In genomic region chr15:34773013-34773412, GRCh38 we compare ENCODE assay signal across 29 cellular contexts. TPM values are rescaled to one million over a fixed set of nuclear protein-coding genes. Genes with fewer than 3 reads are reported as not detected.
"Had no signal": no experiment of that assay in that cellular context is flagged by ENCODE, and none has a peak within 500 bp of the region (broad histone marks: within the 10 kb centered on the region; RNA-seq: fewer than 3 reads in every experiment).

No MANE protein-coding gene starts in this region.

- H3K4me1 ChIP-seq: ascending aorta, SJSA1 had no signal

- H3K27ac ChIP-seq: ascending aorta, cardiac muscle cell, SJSA1 had no signal

- ATAC-seq: activated CD8-positive, alpha-beta T cell treated with anti-CD3 and anti-CD28 coated beads for 36 hours; Panc1 had no signal

- H3K9ac ChIP-seq: SK-N-SH had no signal

- H3K27me3 ChIP-seq: ascending aorta, cardiac muscle cell had no signal

- H3K36me3 Mint-ChIP-seq: activated naive CD4-positive, alpha-beta T cell treated with anti-CD3 and anti-CD28 coated beads, Interleukin-2, amount 50 U/mL, for 24 hours; activated naive CD8-positive, alpha-beta T cell treated with anti-CD3 and anti-CD28 coated beads, Interleukin-2, amount 10 ng/mL, durations not matched to agents 7 days and 5 days had no signal

- H3K9me3 ChIP-seq: ascending aorta, SJSA1, SK-N-SH had no signal

- H3K4me3 Mint-ChIP-seq: activated CD4-positive, alpha-beta T cell treated with anti-CD3 and anti-CD28 coated beads, Interleukin-2, amount 10 ng/mL, durations not matched to agents 24 days and 14 days; activated CD8-positive, alpha-beta T cell treated with anti-CD3 and anti-CD28 coated beads for 36 hours; activated naive CD4-positive, alpha-beta T cell treated with anti-CD3 and anti-CD28 coated beads, Interleukin-2, amount 50 U/mL, for 24 hours; activated naive CD8-positive, alpha-beta T cell treated with anti-CD3 and anti-CD28 coated beads, Interleukin-2, amount 10 ng/mL, durations not matched to agents 7 days and 5 days; central memory CD8-positive, alpha-beta T cell; T-helper 1 cell treated with Interleukin-12 subunit alpha and Interleukin-12 subunit beta and Interleukin-4 antibody, amounts not matched to agents 30 μg/mL and 1 μg/mL, for 36 hours; T-helper 2 cell treated with Interferon-gamma antibody and Interleukin-4, amounts not matched to agents 5 μg/mL and 100 μg/mL, for 36 hours had no signal

- H3K36me3 ChIP-seq: ascending aorta, cardiac muscle cell, SJSA1 had no signal

- H3K4me3 ChIP-seq: ascending aorta, cardiac muscle cell, SJSA1 had no signal

- H3K9me3 Mint-ChIP-seq: activated CD4-positive, alpha-beta T cell treated with anti-CD3 and anti-CD28 coated beads, Interleukin-2, amount 10 ng/mL, durations not matched to agents 24 days and 14 days; activated CD8-positive, alpha-beta T cell treated with anti-CD3 and anti-CD28 coated beads for 36 hours; activated naive CD4-positive, alpha-beta T cell treated with anti-CD3 and anti-CD28 coated beads, Interleukin-2, amount 50 U/mL, for 24 hours; activated naive CD8-positive, alpha-beta T cell treated with anti-CD3 and anti-CD28 coated beads, Interleukin-2, amount 10 ng/mL, durations not matched to agents 7 days and 5 days; activated T-helper 2 cell treated with anti-CD3 and anti-CD28 coated beads, Interferon-gamma antibody, Interleukin-2, Interleukin-4, amounts not matched to agents 10 μg/mL and 5 μg/mL and 100 μg/mL, durations not matched to agents 14 hours and 24 hours and 36 hours; central memory CD8-positive, alpha-beta T cell; T-helper 1 cell treated with Interleukin-12 subunit alpha and Interleukin-12 subunit beta and Interleukin-4 antibody, amounts not matched to agents 30 μg/mL and 1 μg/mL, for 36 hours; T-helper 2 cell treated with Interferon-gamma antibody and Interleukin-4, amounts not matched to agents 5 μg/mL and 100 μg/mL, for 36 hours had no signal

- H3K27ac Mint-ChIP-seq: activated CD4-positive, alpha-beta T cell treated with anti-CD3 and anti-CD28 coated beads, Interleukin-2, amount 10 ng/mL, durations not matched to agents 24 days and 14 days; activated CD8-positive, alpha-beta T cell treated with anti-CD3 and anti-CD28 coated beads for 36 hours; activated naive CD4-positive, alpha-beta T cell treated with anti-CD3 and anti-CD28 coated beads, Interleukin-2, amount 50 U/mL, for 24 hours; activated naive CD8-positive, alpha-beta T cell treated with anti-CD3 and anti-CD28 coated beads, Interleukin-2, amount 10 ng/mL, durations not matched to agents 7 days and 5 days; activated T-helper 2 cell treated with anti-CD3 and anti-CD28 coated beads, Interferon-gamma antibody, Interleukin-2, Interleukin-4, amounts not matched to agents 10 μg/mL and 5 μg/mL and 100 μg/mL, durations not matched to agents 14 hours and 24 hours and 36 hours; T-helper 1 cell treated with Interleukin-12 subunit alpha and Interleukin-12 subunit beta and Interleukin-4 antibody, amounts not matched to agents 30 μg/mL and 1 μg/mL, for 36 hours; T-helper 2 cell treated with Interferon-gamma antibody and Interleukin-4, amounts not matched to agents 5 μg/mL and 100 μg/mL, for 36 hours had no signal

- H3K4me1 Mint-ChIP-seq: activated CD4-positive, alpha-beta T cell treated with anti-CD3 and anti-CD28 coated beads, Interleukin-2, amount 10 ng/mL, durations not matched to agents 24 days and 14 days; activated naive CD4-positive, alpha-beta T cell treated with anti-CD3 and anti-CD28 coated beads, Interleukin-2, amount 50 U/mL, for 24 hours; activated naive CD8-positive, alpha-beta T cell treated with anti-CD3 and anti-CD28 coated beads, Interleukin-2, amount 10 ng/mL, durations not matched to agents 7 days and 5 days; central memory CD8-positive, alpha-beta T cell had no signal

- DNase-seq: activated CD4-positive, alpha-beta T cell treated with anti-CD3 and anti-CD28 coated beads, Interleukin-2, amount 10 ng/mL, durations not matched to agents 24 days and 14 days; activated CD4-positive, alpha-beta T cell treated with anti-CD3 and anti-CD28 coated beads, Interleukin-2, amount 50 U/mL, for 4 hours; activated CD8-positive, alpha-beta T cell treated with anti-CD3 and anti-CD28 coated beads for 36 hours; activated gamma-delta T cell; activated naive CD4-positive, alpha-beta T cell treated with Interleukin-2 at 50 U/mL for 16 hours; activated naive CD8-positive, alpha-beta T cell treated with anti-CD3 and anti-CD28 coated beads, Interleukin-2, amount 10 ng/mL, durations not matched to agents 7 days and 5 days; activated T-cell treated with anti-CD3 and anti-CD28 coated beads, Interleukin-2, amount 50 U/mL, for 1 hour; amygdala; Karpas-422; KBM-7; NCI-H1105; NCI-H1436 treated with DMSO at 0.1 percent for 48 hours; NCI-H187 treated with DMSO at 0.1 percent for 48 hours; NCI-H510A; NCI-H526; NCI-H774; SK-N-SH had no signal

RNA-seq across cellular contexts. Expression of gene GJD2, which starts 18.2 kb away (rescaled TPM):
- total RNA-seq: activated CD4-positive, alpha-beta T cell treated with anti-CD3 and anti-CD28 coated beads, Interleukin-2, amount 10 ng/mL, durations not matched to agents 24 days and 14 days; activated CD8-positive, alpha-beta memory T cell treated with anti-CD3 and anti-CD28 coated beads for 36 hours; activated CD8-positive, alpha-beta T cell treated with anti-CD3 and anti-CD28 coated beads for 36 hours; activated naive CD8-positive, alpha-beta T cell treated with anti-CD3 and anti-CD28 coated beads, Interleukin-2, amount 10 ng/mL, durations not matched to agents 7 days and 5 days; activated T-helper 2 cell treated with anti-CD3 and anti-CD28 coated beads, Interferon-gamma antibody, Interleukin-2, Interleukin-4, amounts not matched to agents 10 μg/mL and 5 μg/mL and 100 μg/mL, durations not matched to agents 14 hours and 24 hours and 36 hours; ascending aorta; MCF 10A; RPMI7951 had no signal
- polyA plus RNA-seq: cardiac muscle cell, SK-N-SH had no signal

RNA-seq across cellular contexts. Expression of gene ACTC1, which starts 22.3 kb away (rescaled TPM):
- total RNA-seq: activated CD4-positive, alpha-beta T cell treated with anti-CD3 and anti-CD28 coated beads, Interleukin-2, amount 10 ng/mL, durations not matched to agents 24 days and 14 days; activated CD8-positive, alpha-beta memory T cell treated with anti-CD3 and anti-CD28 coated beads for 36 hours; activated CD8-positive, alpha-beta T cell treated with anti-CD3 and anti-CD28 coated beads for 36 hours; activated naive CD8-positive, alpha-beta T cell treated with anti-CD3 and anti-CD28 coated beads, Interleukin-2, amount 10 ng/mL, durations not matched to agents 7 days and 5 days; activated T-helper 2 cell treated with anti-CD3 and anti-CD28 coated beads, Interferon-gamma antibody, Interleukin-2, Interleukin-4, amounts not matched to agents 10 μg/mL and 5 μg/mL and 100 μg/mL, durations not matched to agents 14 hours and 24 hours and 36 hours; MCF 10A; RPMI7951 had no signal
- polyA plus RNA-seq: SK-N-SH had no signal
